20 cellular contexts compared by ENCODE assay signal in genomic region chr5:313265-313664, GRCh38.
"Had no signal": no experiment of that assay in that cellular context is flagged by ENCODE, and none has a peak within 500 bp of the region (broad histone marks: within the 10 kb centered on the region; RNA-seq: fewer than 3 reads in every experiment).

No MANE protein-coding gene starts in this region.

- H3K9ac ChIP-seq: SK-N-SH had no signal

- DNase-seq: activated CD4-positive, alpha-beta T cell treated with anti-CD3 and anti-CD28 coated beads for 48 hours; activated CD4-positive, alpha-beta T cell treated with anti-CD3 and anti-CD28 coated beads, Interleukin-2, amount 50 U/mL, for 4 hours; activated CD8-positive, alpha-beta T cell treated with anti-CD3 and anti-CD28 coated beads, Interleukin-2, amount 10 ng/mL, durations not matched to agents 7 days and 5 days; activated effector memory CD4-positive, alpha-beta T cell treated with Interleukin-2 at 50 U/mL for 16 hours; activated naive CD4-positive, alpha-beta T cell; activated T-cell treated with anti-CD3 and anti-CD28 coated beads, Interleukin-2, amount 50 U/mL, for 24 hours; caudate nucleus; Karpas-422; MM.1S; NCI-H1105; NCI-H1436; NCI-H1694 treated with DMSO at 0.1 percent for 48 hours; NCI-H2029 treated with DMSO at 0.1 percent for 48 hours; NCI-H345; NCI-H510A; NCI-H526 treated with DMSO at 0.1 percent for 48 hours; NCI-H82; SK-N-SH; T-helper 1 cell; WERI-Rb-1 had no signal

- H3K9me3 ChIP-seq: SK-N-SH had no signal

- ATAC-seq: activated CD8-positive, alpha-beta T cell treated with anti-CD3 and anti-CD28 coated beads, Interleukin-2, amount 10 ng/mL, durations not matched to agents 7 days and 5 days had no signal

- H3K4me2 ChIP-seq: SK-N-SH had no signal
